In genomic region chr10:116324951-116325635, GRCh38 we compare ENCODE assay signal across 25 cellular contexts. TPM values are rescaled to one million over a fixed set of nuclear protein-coding genes. Genes with fewer than 3 reads are reported as not detected.
"Had no signal": no experiment of that assay in that cellular context is flagged by ENCODE, and none has a peak within 500 bp of the region (broad histone marks: within the 10 kb centered on the region; RNA-seq: fewer than 3 reads in every experiment).

No MANE protein-coding gene starts in this region.

- H3K9me3 Mint-ChIP-seq: activated naive CD8-positive, alpha-beta T cell treated with anti-CD3 and anti-CD28 coated beads, Interleukin-2, amount 10 ng/mL, durations not matched to agents 7 days and 5 days; activated T-helper 1 cell treated with anti-CD3 and anti-CD28 coated beads, Interleukin-12 subunit alpha, Interleukin-12 subunit beta, Interleukin-2, Interleukin-4 antibody, amounts not matched to agents 30 ng/mL and 10 ng/mL and 1 ng/mL, durations not matched to agents 14 hours and 24 hours and 36 hours; mesothelial cell of epicardium; nephron had no signal

- H3K4me3 Mint-ChIP-seq: activated naive CD8-positive, alpha-beta T cell treated with anti-CD3 and anti-CD28 coated beads, Interleukin-2, amount 10 ng/mL, durations not matched to agents 7 days and 5 days; activated T-helper 1 cell treated with anti-CD3 and anti-CD28 coated beads, Interleukin-12 subunit alpha, Interleukin-12 subunit beta, Interleukin-2, Interleukin-4 antibody, amounts not matched to agents 30 ng/mL and 10 ng/mL and 1 ng/mL, durations not matched to agents 14 hours and 24 hours and 36 hours; effector memory CD8-positive, alpha-beta T cell; mesothelial cell of epicardium; nephron had no signal

- H3K27me3 ChIP-seq: body of pancreas, thyroid gland had no signal

- H3K4me3 ChIP-seq: body of pancreas, lower lobe of right lung, thyroid gland had no signal

- H3K36me3 ChIP-seq: lower lobe of right lung, thyroid gland, WERI-Rb-1 had no signal

- FAIRE-seq: keratinocyte had no signal

- H3K4me1 Mint-ChIP-seq: activated naive CD8-positive, alpha-beta T cell treated with anti-CD3 and anti-CD28 coated beads, Interleukin-2, amount 10 ng/mL, durations not matched to agents 7 days and 5 days; mesothelial cell of epicardium; nephron had no signal

- H3K27ac Mint-ChIP-seq: activated naive CD8-positive, alpha-beta T cell treated with anti-CD3 and anti-CD28 coated beads, Interleukin-2, amount 10 ng/mL, durations not matched to agents 7 days and 5 days; activated T-helper 1 cell treated with anti-CD3 and anti-CD28 coated beads, Interleukin-12 subunit alpha, Interleukin-12 subunit beta, Interleukin-2, Interleukin-4 antibody, amounts not matched to agents 30 ng/mL and 10 ng/mL and 1 ng/mL, durations not matched to agents 14 hours and 24 hours and 36 hours; effector memory CD8-positive, alpha-beta T cell; mesothelial cell of epicardium; nephron had no signal

- H3K4me1 ChIP-seq: body of pancreas, foreskin keratinocyte, lower lobe of right lung, thyroid gland had no signal

- H3K27ac ChIP-seq: body of pancreas, foreskin keratinocyte, lower lobe of right lung, thyroid gland, WERI-Rb-1 had no signal

- H3K27me3 Mint-ChIP-seq: effector memory CD8-positive, alpha-beta T cell had no signal

- H3K36me3 Mint-ChIP-seq: activated naive CD8-positive, alpha-beta T cell treated with anti-CD3 and anti-CD28 coated beads, Interleukin-2, amount 10 ng/mL, durations not matched to agents 7 days and 5 days; mesothelial cell of epicardium had no signal

- DNase-seq: activated CD4-positive, alpha-beta T cell treated with anti-CD3 and anti-CD28 coated beads, Interleukin-2, amount 50 U/mL, for 4 hours; activated naive CD4-positive, alpha-beta T cell treated with Interleukin-2 at 50 U/mL for 16 hours; activated naive CD8-positive, alpha-beta T cell treated with anti-CD3 and anti-CD28 coated beads, Interleukin-2, amount 10 ng/mL, durations not matched to agents 7 days and 5 days; amygdala; effector memory CD8-positive, alpha-beta T cell; foreskin keratinocyte; lower lobe of right lung; occipital lobe; stimulated activated CD4-positive, alpha-beta T cell treated with anti-CD3 and anti-CD28 coated beads, Interleukin-12 subunit alpha, Interleukin-12 subunit beta, amount 100 ng/mL, for 4 hours; stimulated activated CD4-positive, alpha-beta T cell treated with anti-CD3 and anti-CD28 coated beads, Interleukin-1b, Interleukin-23, amount 100 ng/mL, for 48 hours; stimulated activated CD8-positive, alpha-beta memory T cell treated with anti-CD3 and anti-CD28 coated beads, Interleukin-4, amount 100 ng/mL, for 48 hours; stimulated activated naive CD4-positive, alpha-beta T cell; T-helper 2 cell; thyroid gland; WERI-Rb-1 had no signal

- H3K9me3 ChIP-seq: body of pancreas, lower lobe of right lung, thyroid gland had no signal

- ATAC-seq: body of pancreas; effector memory CD8-positive, alpha-beta T cell; foreskin keratinocyte; lower lobe of right lung had no signal

RNA-seq across cellular contexts. Expression of gene CCDC172, which starts 0.8 kb away (rescaled TPM):
- total RNA-seq: activated CD8-positive, alpha-beta memory T cell treated with anti-CD3 and anti-CD28 coated beads for 36 hours; activated naive CD8-positive, alpha-beta T cell treated with anti-CD3 and anti-CD28 coated beads, Interleukin-2, amount 10 ng/mL, durations not matched to agents 7 days and 5 days; activated T-helper 1 cell treated with anti-CD3 and anti-CD28 coated beads, Interleukin-12 subunit alpha, Interleukin-12 subunit beta, Interleukin-2, Interleukin-4 antibody, amounts not matched to agents 30 ng/mL and 10 ng/mL and 1 ng/mL, durations not matched to agents 14 hours and 24 hours and 36 hours; body of pancreas; cardiac septum; dermis microvascular lymphatic vessel endothelial cell; foreskin keratinocyte; lower lobe of right lung; mesothelial cell of epicardium; occipital lobe; posterior vena cava; thyroid gland; urinary bladder had no signal
- polyA plus RNA-seq: foreskin keratinocyte, keratinocyte, urinary bladder had no signal

RNA-seq across cellular contexts. Expression of gene GFRA1, which starts 52.1 kb away (rescaled TPM):
- total RNA-seq: activated CD8-positive, alpha-beta memory T cell treated with anti-CD3 and anti-CD28 coated beads for 36 hours; activated naive CD8-positive, alpha-beta T cell treated with anti-CD3 and anti-CD28 coated beads, Interleukin-2, amount 10 ng/mL, durations not matched to agents 7 days and 5 days; activated T-helper 1 cell treated with anti-CD3 and anti-CD28 coated beads, Interleukin-12 subunit alpha, Interleukin-12 subunit beta, Interleukin-2, Interleukin-4 antibody, amounts not matched to agents 30 ng/mL and 10 ng/mL and 1 ng/mL, durations not matched to agents 14 hours and 24 hours and 36 hours; foreskin keratinocyte had no signal
- polyA plus RNA-seq: foreskin keratinocyte, keratinocyte had no signal
